Comparison of ENCODE assay signal across 8 cellular contexts in the genomic region with DNA sequence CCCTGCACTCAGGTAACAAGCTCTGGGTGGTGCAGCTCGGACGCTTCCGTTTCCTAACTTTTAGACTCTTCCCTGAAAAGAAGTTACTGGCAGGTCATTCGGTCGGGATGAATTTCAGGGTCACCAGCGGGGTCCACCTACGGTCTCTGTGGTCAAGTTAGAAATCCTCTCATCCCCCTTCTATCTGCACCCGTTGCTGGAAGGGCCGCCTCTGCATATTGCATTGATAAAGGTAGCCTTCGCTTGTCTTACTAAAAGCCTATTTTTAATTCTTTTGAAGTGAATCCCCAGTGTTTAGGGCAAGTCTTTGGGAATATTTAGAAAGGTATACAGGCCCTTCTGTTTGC. TPM values are rescaled to one million over a fixed set of nuclear protein-coding genes. Genes with fewer than 3 reads are reported as not detected.
A peak's percentile ranks its signal among the peaks of the same experiment; 100 is the strongest.
DNase-seq lines count a peak whose midpoint lies in the region; ATAC-seq lines count a peak whose summit lies in the region.

No MANE protein-coding gene starts in this region.

- ATAC-seq in GM19467 (IDR thresholded peaks at IDR 0.05; ENCODE audit: unreplicated experiment) = no peak

- peak overlapping the region; percentile 86 for H3K4me3 ChIP-seq in iPS-15b (ENCODE audit: low read depth, low read length)

- POLR2A ChIA-PET in activated CD4-positive, alpha-beta memory T cell treated with anti-CD3 and anti-CD28 coated beads for 36 hours (lab: Charles Lee) = no interaction called here

- peak overlapping the region; percentile 68 for H3K27ac ChIP-seq in substantia nigra (ENCODE audit: low read depth, low read length, poor library complexity, severe bottlenecking)

- peaks cover 16% of the 10 kb centered on the region for H3K36me3 Mint-ChIP-seq in T-helper 2 cell treated with Interferon-gamma antibody and Interleukin-4, amounts not matched to agents 5 μg/mL and 100 μg/mL, for 36 hours (ENCODE audit: low read depth)
- peaks cover 16% of the 10 kb centered on the region for H3K36me3 Mint-ChIP-seq in activated CD4-positive, alpha-beta memory T cell treated with anti-CD3 and anti-CD28 coated beads for 36 hours

- H3K36me3 ChIP-seq in iPS-15b (ENCODE audit: control insufficient read depth, insufficient read depth, low read length) = no peaks in the 10 kb centered on the region

- H3K9ac ChIP-seq in iPS-15b (ENCODE audit: low read depth, low read length) = peak overlapping the region; percentile 87

- DNase-seq in T-helper 2 cell treated with Interferon-gamma antibody and Interleukin-4, amounts not matched to agents 5 μg/mL and 100 μg/mL, for 36 hours (ENCODE audit: low spot score) = no peak
- DNase-seq in T-helper 2 cell (no peak), substantia nigra (lab: John Stamatoyannopoulos, UW) (peak in 1 of 49 donors; percentile 25), NOMO-1 (lab: John Stamatoyannopoulos, UW; ENCODE audit: unreplicated experiment in 2 of 2) (no peak), cerebellar nuclear complex (lab: John Stamatoyannopoulos, UW) (no peak)
- peak; percentile 11 for DNase-seq in activated CD4-positive, alpha-beta memory T cell treated with anti-CD3 and anti-CD28 coated beads for 36 hours

- peaks cover 3% of the 10 kb centered on the region for H3K4me1 ChIP-seq in iPS-15b (ENCODE audit: control insufficient read depth, insufficient read depth, low read length)

- CTCF ChIA-PET in activated CD4-positive, alpha-beta memory T cell treated with anti-CD3 and anti-CD28 coated beads for 36 hours (lab: Charles Lee) = interaction anchor here (1.5 kb wide), 1 partner anchor 478 kb away, joined by 7 read pairs; no protein-coding TSS in a partner anchor

- H3K4me3 Mint-ChIP-seq in T-helper 2 cell treated with Interferon-gamma antibody and Interleukin-4, amounts not matched to agents 5 μg/mL and 100 μg/mL, for 36 hours = peak overlapping the region; percentile 97
- peak overlapping the region; percentile 97 for H3K4me3 Mint-ChIP-seq in activated CD4-positive, alpha-beta memory T cell treated with anti-CD3 and anti-CD28 coated beads for 36 hours

- H3K9me3 Mint-ChIP-seq in T-helper 2 cell treated with Interferon-gamma antibody and Interleukin-4, amounts not matched to agents 5 μg/mL and 100 μg/mL, for 36 hours = no peaks in the 10 kb centered on the region
- H3K9me3 Mint-ChIP-seq in activated CD4-positive, alpha-beta memory T cell treated with anti-CD3 and anti-CD28 coated beads for 36 hours = no peaks in the 10 kb centered on the region

- no peaks in the 10 kb centered on the region for H3K9me3 ChIP-seq in iPS-15b (ENCODE audit: control insufficient read depth, insufficient read depth, low read length)

- no peaks in the 10 kb centered on the region for H3K27me3 ChIP-seq in iPS-15b (ENCODE audit: control insufficient read depth, insufficient read depth, low read length)

- peaks cover 28% of the 10 kb centered on the region for H3K4me1 Mint-ChIP-seq in T-helper 2 cell treated with Interferon-gamma antibody and Interleukin-4, amounts not matched to agents 5 μg/mL and 100 μg/mL, for 36 hours (ENCODE audit: low read depth)
- H3K4me1 Mint-ChIP-seq in activated CD4-positive, alpha-beta memory T cell treated with anti-CD3 and anti-CD28 coated beads for 36 hours (ENCODE audit: low read depth) = peaks cover 36% of the 10 kb centered on the region

- no peaks in the 10 kb centered on the region for H3K27me3 Mint-ChIP-seq in T-helper 2 cell treated with Interferon-gamma antibody and Interleukin-4, amounts not matched to agents 5 μg/mL and 100 μg/mL, for 36 hours (ENCODE audit: low read depth)
- no peaks in the 10 kb centered on the region for H3K27me3 Mint-ChIP-seq in activated CD4-positive, alpha-beta memory T cell treated with anti-CD3 and anti-CD28 coated beads for 36 hours

- intact Hi-C loops in activated CD4-positive, alpha-beta memory T cell treated with anti-CD3 and anti-CD28 coated beads for 36 hours (cut with micrococcal nuclease) = no loop called here

- H3K27ac Mint-ChIP-seq in T-helper 2 cell treated with Interferon-gamma antibody and Interleukin-4, amounts not matched to agents 5 μg/mL and 100 μg/mL, for 36 hours = peak overlapping the region; percentile 92
- peak overlapping the region; percentile 84 for H3K27ac Mint-ChIP-seq in activated CD4-positive, alpha-beta memory T cell treated with anti-CD3 and anti-CD28 coated beads for 36 hours

RNA-seq across cellular contexts. Expression of gene CRLS1, which starts 0.7 kb away (rescaled TPM):
- 10 to 100 TPM; 36.5 to 38.4 TPM for total RNA-seq in activated CD4-positive, alpha-beta memory T cell treated with anti-CD3 and anti-CD28 coated beads for 36 hours

RNA-seq across cellular contexts. Expression of gene LRRN4, which starts 47.3 kb away (rescaled TPM):
- total RNA-seq in activated CD4-positive, alpha-beta memory T cell treated with anti-CD3 and anti-CD28 coated beads for 36 hours = not detected

RNA-seq across cellular contexts. Expression of gene MCM8, which starts 56.1 kb away (rescaled TPM):
- total RNA-seq in activated CD4-positive, alpha-beta memory T cell treated with anti-CD3 and anti-CD28 coated beads for 36 hours = 10 to 100 TPM; 46.8 to 50.7 TPM

RNA-seq across cellular contexts. Expression of gene TRMT6, which starts 56.2 kb away (rescaled TPM):
- total RNA-seq in activated CD4-positive, alpha-beta memory T cell treated with anti-CD3 and anti-CD28 coated beads for 36 hours = 10 to 100 TPM; 24.9 to 27.1 TPM
